ENCODE assay signal across 2 cellular contexts in the genomic region with DNA sequence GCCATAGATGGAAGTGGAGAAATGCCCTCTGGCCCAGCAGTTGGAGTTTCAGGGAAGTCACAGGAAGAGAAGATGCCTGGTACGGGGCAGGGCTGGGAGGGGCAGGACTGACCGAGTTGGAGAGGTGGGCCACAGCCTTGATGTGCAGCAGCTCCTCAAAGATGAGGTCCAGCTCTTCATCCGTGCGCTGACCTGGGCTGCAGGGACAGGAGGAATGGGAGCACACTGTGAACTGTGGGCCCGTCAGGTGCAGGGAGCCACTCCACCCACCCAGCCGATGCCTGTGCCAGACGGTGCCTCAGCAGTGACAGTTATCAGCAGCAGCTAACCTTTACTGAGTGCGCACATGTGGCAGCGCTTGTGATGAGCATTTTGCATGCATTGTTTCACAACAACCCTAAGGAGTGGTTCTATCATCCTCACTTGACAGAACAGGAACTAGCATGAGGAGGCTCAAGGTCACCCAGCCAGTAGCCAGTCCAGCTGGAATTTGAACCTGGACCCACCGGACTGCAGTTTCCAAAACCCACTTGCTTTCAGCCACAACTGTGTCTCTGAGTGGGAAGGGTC.
TF ChIP-seq lines count a peak whose summit lies in the region.

No MANE protein-coding gene starts in this region.

TF ChIP-seq in SK-N-SH, 30 proteins besides CTCF, POLR2A, EP300 and RAD21:
- TF ChIP-seq, protein P1, sequence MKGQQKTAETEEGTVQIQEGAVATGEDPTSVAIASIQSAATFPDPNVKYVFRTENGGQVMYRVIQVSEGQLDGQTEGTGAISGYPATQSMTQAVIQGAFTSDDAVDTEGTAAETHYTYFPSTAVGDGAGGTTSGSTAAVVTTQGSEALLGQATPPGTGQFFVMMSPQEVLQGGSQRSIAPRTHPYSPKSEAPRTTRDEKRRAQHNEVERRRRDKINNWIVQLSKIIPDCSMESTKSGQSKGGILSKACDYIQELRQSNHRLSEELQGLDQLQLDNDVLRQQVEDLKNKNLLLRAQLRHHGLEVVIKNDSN (IDR thresholded peaks at IDR 0.05; ENCODE audit: borderline replicate concordance, low read depth), result no peak
- TF ChIP-seq, protein P2, sequence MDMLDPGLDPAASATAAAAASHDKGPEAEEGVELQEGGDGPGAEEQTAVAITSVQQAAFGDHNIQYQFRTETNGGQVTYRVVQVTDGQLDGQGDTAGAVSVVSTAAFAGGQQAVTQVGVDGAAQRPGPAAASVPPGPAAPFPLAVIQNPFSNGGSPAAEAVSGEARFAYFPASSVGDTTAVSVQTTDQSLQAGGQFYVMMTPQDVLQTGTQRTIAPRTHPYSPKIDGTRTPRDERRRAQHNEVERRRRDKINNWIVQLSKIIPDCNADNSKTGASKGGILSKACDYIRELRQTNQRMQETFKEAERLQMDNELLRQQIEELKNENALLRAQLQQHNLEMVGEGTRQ (IDR thresholded peaks at IDR 0.05; ENCODE audit: borderline replicate concordance, low read depth, low read length), result no peak
- TF ChIP-seq NRF1 (IDR thresholded peaks at IDR 0.05; ENCODE audit: low read depth, low read length) (no peak), SMC3 (IDR thresholded peaks at IDR 0.05; ENCODE audit: low read depth, low read length) (no peak), NFIC (IDR thresholded peaks at IDR 0.05; ENCODE audit: borderline replicate concordance) (no peak), EZH2phosphoT487 (IDR thresholded peaks at IDR 0.05; ENCODE audit: borderline replicate concordance, low read depth) (no peak), RXRA (IDR thresholded peaks at IDR 0.05; ENCODE audit: borderline replicate concordance, low read depth) (no peak), ELF1 (IDR thresholded peaks at IDR 0.05) (no peak), GATA2 (CRISPR knock-in tag; IDR thresholded peaks at IDR 0.05) (no peak), TAF1 (IDR thresholded peaks at IDR 0.05; ENCODE audit: borderline replicate concordance, low read depth, low read length) (no peak)

TF ChIP-seq in SK-N-SH treated with all-trans-retinoic acid at 6 μM for 48 hours, 23 proteins besides CTCF, POLR2A, EP300 and RAD21:
- TF ChIP-seq ZNF565 (CRISPR knock-in tag; conservative IDR thresholded peaks at IDR 0.05; ENCODE audit: low read depth), result no peak
- TF ChIP-seq CSDC2 (CRISPR knock-in tag; IDR thresholded peaks at IDR 0.05), result no peak
- TF ChIP-seq RARB (CRISPR knock-in tag; IDR thresholded peaks at IDR 0.05), result no peak
- TF ChIP-seq, protein P3, sequence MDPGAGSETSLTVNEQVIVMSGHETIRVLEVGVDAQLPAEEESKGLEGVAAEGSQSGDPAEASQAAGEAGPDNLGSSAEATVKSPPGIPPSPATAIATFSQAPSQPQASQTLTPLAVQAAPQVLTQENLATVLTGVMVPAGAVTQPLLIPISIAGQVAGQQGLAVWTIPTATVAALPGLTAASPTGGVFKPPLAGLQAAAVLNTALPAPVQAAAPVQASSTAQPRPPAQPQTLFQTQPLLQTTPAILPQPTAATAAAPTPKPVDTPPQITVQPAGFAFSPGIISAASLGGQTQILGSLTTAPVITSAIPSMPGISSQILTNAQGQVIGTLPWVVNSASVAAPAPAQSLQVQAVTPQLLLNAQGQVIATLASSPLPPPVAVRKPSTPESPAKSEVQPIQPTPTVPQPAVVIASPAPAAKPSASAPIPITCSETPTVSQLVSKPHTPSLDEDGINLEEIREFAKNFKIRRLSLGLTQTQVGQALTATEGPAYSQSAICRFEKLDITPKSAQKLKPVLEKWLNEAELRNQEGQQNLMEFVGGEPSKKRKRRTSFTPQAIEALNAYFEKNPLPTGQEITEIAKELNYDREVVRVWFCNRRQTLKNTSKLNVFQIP (CRISPR knock-in tag; IDR thresholded peaks at IDR 0.05; ENCODE audit: borderline replicate concordance, low read depth), result no peak
- no peak for TF ChIP-seq ISL1 (CRISPR knock-in tag; IDR thresholded peaks at IDR 0.05)
- no peak for TF ChIP-seq ZFP30 (CRISPR knock-in tag; IDR thresholded peaks at IDR 0.05)
- TF ChIP-seq TOX (CRISPR knock-in tag; IDR thresholded peaks at IDR 0.05; ENCODE audit: borderline replicate concordance), result no peak
- no peak for TF ChIP-seq ZFP3 (CRISPR knock-in tag; IDR thresholded peaks at IDR 0.05)
TF ChIP-seq in SK-N-SH treated with all-trans-retinoic acid at 6 μM for 48 hours: peak in this region for 0.
